In the genomic region with DNA sequence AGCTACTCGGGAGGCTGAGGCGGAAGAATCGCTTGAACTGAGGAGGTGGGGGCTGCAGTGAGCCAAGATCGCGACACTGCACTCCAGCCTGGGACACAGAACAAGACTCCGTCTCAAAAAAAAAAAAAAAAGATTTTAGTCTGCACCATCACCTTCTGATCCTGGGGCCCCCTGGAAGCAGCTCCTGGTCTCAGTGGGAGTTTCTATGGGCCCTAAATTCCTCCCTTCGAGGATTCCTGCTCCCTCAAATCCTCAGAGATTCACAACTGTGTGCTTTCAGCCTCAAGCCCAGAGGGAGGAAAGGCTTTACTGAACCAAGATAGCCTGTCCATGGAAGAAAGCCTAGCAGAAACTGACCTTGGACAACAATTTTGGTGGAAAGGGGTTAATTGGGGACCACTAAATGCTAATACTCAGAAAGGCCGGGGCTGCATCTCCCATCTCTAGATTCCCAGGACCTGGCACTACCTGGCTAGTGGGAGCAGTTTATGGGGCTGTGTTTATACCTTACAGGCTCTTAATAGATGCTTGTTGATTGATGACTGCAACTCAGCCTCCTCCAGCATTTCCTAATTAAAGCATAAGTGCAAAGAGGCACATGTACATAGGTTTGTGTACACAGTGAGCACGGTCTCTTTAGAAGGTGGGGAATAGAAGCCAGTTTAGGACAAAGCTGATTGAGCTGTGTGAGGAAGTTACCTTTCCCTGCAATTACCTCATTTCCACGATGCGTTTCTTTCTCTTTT, we compare ENCODE assay signal across 28 cellular contexts. TPM values are rescaled to one million over a fixed set of nuclear protein-coding genes. Genes with fewer than 3 reads are reported as not detected.
"Had no signal": no experiment of that assay in that cellular context is flagged by ENCODE, and none has a peak within 500 bp of the region (broad histone marks: within the 10 kb centered on the region; RNA-seq: fewer than 3 reads in every experiment).

No MANE protein-coding gene starts in this region.

- H3K4me1 ChIP-seq: colonic mucosa had no signal

- H3K9me3 ChIP-seq: colonic mucosa, esophagus muscularis mucosa, sigmoid colon, thoracic aorta, upper lobe of left lung had no signal

- H3K27ac Mint-ChIP-seq: activated CD4-positive, alpha-beta T cell treated with anti-CD3 and anti-CD28 coated beads for 36 hours; activated naive CD4-positive, alpha-beta T cell treated with anti-CD3 and anti-CD28 coated beads, Interleukin-2, amount 50 U/mL, for 72 hours; activated T-cell treated with anti-CD3 and anti-CD28 coated beads, Interleukin-2, amount 50 U/mL, for 24 hours; activated T-helper 17 cell treated with anti-CD3 and anti-CD28 coated beads, Interleukin-2, amount 50 U/mL, for 72 hours; stimulated activated naive B cell treated with anti-CD40 and anti-IgM and Interleukin-4, amounts not matched to agents 10 μg/mL and 1 μg/mL and 100 μg/mL, for 72 hours; WTC11 had no signal

- H3K4me3 ChIP-seq: colonic mucosa had no signal

- H3K4me3 Mint-ChIP-seq: activated CD4-positive, alpha-beta T cell treated with anti-CD3 and anti-CD28 coated beads for 36 hours; activated T-cell treated with anti-CD3 and anti-CD28 coated beads, Interleukin-2, amount 50 U/mL, for 24 hours; activated T-helper 17 cell treated with anti-CD3 and anti-CD28 coated beads, Interleukin-2, amount 50 U/mL, for 72 hours; naive B cell; stimulated activated naive B cell treated with anti-CD40 and anti-IgM and Interleukin-4, amounts not matched to agents 10 μg/mL and 1 μg/mL and 100 μg/mL, for 72 hours had no signal

- H3K36me3 Mint-ChIP-seq: activated naive CD4-positive, alpha-beta T cell treated with anti-CD3 and anti-CD28 coated beads, Interleukin-2, amount 50 U/mL, for 72 hours; brain; naive B cell; stimulated activated naive B cell treated with anti-CD40 and anti-IgM and Interleukin-4, amounts not matched to agents 10 μg/mL and 1 μg/mL and 100 μg/mL, for 72 hours; WTC11 had no signal

- DNase-seq: activated CD4-positive, alpha-beta T cell treated with anti-CD3 and anti-CD28 coated beads for 36 hours; activated CD4-positive, alpha-beta T cell treated with anti-CD3 and anti-CD28 coated beads, Interleukin-2, amount 50 U/mL, for 4 hours; activated CD8-positive, alpha-beta memory T cell treated with anti-CD3 and anti-CD28 coated beads for 24 hours; activated CD8-positive, alpha-beta memory T cell treated with anti-CD3 and anti-CD28 coated beads, Interleukin-2, amount 50 U/mL, for 4 hours; activated T-cell treated with anti-CD3 and anti-CD28 coated beads, Interleukin-2, amount 50 U/mL, for 24 hours; aorta; central memory CD4-positive, alpha-beta T cell; colonic mucosa; dorsolateral prefrontal cortex; glutamatergic neuron; mesenchymal stem cell; naive B cell; retina; stimulated activated CD4-positive, alpha-beta T cell treated with anti-CD3 and anti-CD28 coated beads, Interleukin-2, amount 100 ng/mL, for 48 hours; stimulated activated CD8-positive, alpha-beta memory T cell treated with anti-CD3 and anti-CD28 coated beads, Interleukin-4, amount 100 ng/mL, for 48 hours; stimulated activated naive B cell treated with anti-CD40 and anti-IgM and Interleukin-4, amounts not matched to agents 10 μg/mL and 1 μg/mL and 100 μg/mL, for 72 hours; T-helper 9 cell had no signal

- H3K9me3 Mint-ChIP-seq: activated naive CD4-positive, alpha-beta T cell treated with anti-CD3 and anti-CD28 coated beads, Interleukin-2, amount 50 U/mL, for 72 hours; activated T-cell treated with anti-CD3 and anti-CD28 coated beads, Interleukin-2, amount 50 U/mL, for 24 hours; activated T-helper 17 cell treated with anti-CD3 and anti-CD28 coated beads, Interleukin-2, amount 50 U/mL, for 72 hours; WTC11 had no signal

- H3K36me3 ChIP-seq: colonic mucosa, esophagus muscularis mucosa, sigmoid colon, thoracic aorta, upper lobe of left lung had no signal

- H3K27ac ChIP-seq: colonic mucosa, thoracic aorta, upper lobe of left lung had no signal

- ATAC-seq: activated CD4-positive, alpha-beta T cell treated with anti-CD3 and anti-CD28 coated beads for 36 hours; activated T-helper 17 cell treated with anti-CD3 and anti-CD28 coated beads, Interleukin-2, amount 50 U/mL, for 72 hours; stimulated activated naive B cell treated with anti-CD40 and anti-IgM and Interleukin-4, amounts not matched to agents 10 μg/mL and 1 μg/mL and 100 μg/mL, for 72 hours had no signal

- H3K4me1 Mint-ChIP-seq: activated CD4-positive, alpha-beta T cell treated with anti-CD3 and anti-CD28 coated beads for 36 hours; activated T-helper 17 cell treated with anti-CD3 and anti-CD28 coated beads, Interleukin-2, amount 50 U/mL, for 72 hours; stimulated activated naive B cell treated with anti-CD40 and anti-IgM and Interleukin-4, amounts not matched to agents 10 μg/mL and 1 μg/mL and 100 μg/mL, for 72 hours had no signal

- H3K27me3 ChIP-seq: colonic mucosa, sigmoid colon, upper lobe of left lung had no signal

- FAIRE-seq: frontal cortex, islet of Langerhans had no signal

RNA-seq across cellular contexts. Expression of a gene that starts 9.2 kb away (rescaled TPM):
- total RNA-seq: activated CD4-positive, alpha-beta T cell treated with anti-CD3 and anti-CD28 coated beads for 36 hours; activated naive CD4-positive, alpha-beta T cell treated with anti-CD3 and anti-CD28 coated beads, Interleukin-2, amount 50 U/mL, for 72 hours; activated T-helper 17 cell treated with anti-CD3 and anti-CD28 coated beads, Interleukin-2, amount 50 U/mL, for 72 hours; T-helper 1 cell treated with Interleukin-12 subunit alpha and Interleukin-12 subunit beta and Interleukin-4 antibody, amounts not matched to agents 30 ng/mL and 1 ng/mL, for 36 hours had no signal
